Comparison of ENCODE assay signal across 17 cellular contexts in genomic region chr19:44258835-44259413, GRCh38. TPM values are rescaled to one million over a fixed set of nuclear protein-coding genes. Genes with fewer than 3 reads are reported as not detected.
DNase-seq lines count a peak whose midpoint lies in the region; FAIRE-seq and TF ChIP-seq lines count a peak whose summit lies in the region.
"Had no signal": no experiment of that assay in that cellular context is flagged by ENCODE, and none has a peak within 500 bp of the region (broad histone marks: within the 10 kb centered on the region; RNA-seq: fewer than 3 reads in every experiment).

No MANE protein-coding gene starts in this region.

- H3K4me2 ChIP-seq in DOHH2 (ENCODE audit: low read length) (peak overlapping the region; percentile 61; the same call in 1 of the 2 replicates), keratinocyte (ENCODE audit: control insufficient read depth, extremely low read depth, insufficient read depth, low read depth, low read length) (peak overlapping the region; percentile 96)

- H3K36me3 ChIP-seq in DOHH2 (ENCODE audit: control insufficient read depth, low read length) (no peaks in the 10 kb centered on the region), keratinocyte (ENCODE audit: control insufficient read depth in 2 of 2, extremely low read depth in 1 of 2, insufficient read depth in 2 of 2, low read length in 2 of 2) (no peaks in the 10 kb centered on the region), BE2C (no peaks in the 10 kb centered on the region)
- H3K36me3 ChIP-seq: sigmoid colon, vagina had no signal

- H3K9ac ChIP-seq in keratinocyte (ENCODE audit: control insufficient read depth, extremely low read depth, insufficient read depth, low read length): no peak overlapping the region

- H4K20me1 ChIP-seq in DOHH2 (ENCODE audit: control insufficient read depth, insufficient read depth, low read depth, low read length): no peaks in the 10 kb centered on the region
- no peaks in the 10 kb centered on the region for H4K20me1 ChIP-seq in keratinocyte (ENCODE audit: control insufficient read depth, extremely low read depth, insufficient read depth, low read length)

- H3K27me3 ChIP-seq in DOHH2 (ENCODE audit: control insufficient read depth, low read length) (no peaks in the 10 kb centered on the region), keratinocyte (ENCODE audit: control insufficient read depth, extremely low read depth, insufficient read depth, low read length) (no peaks in the 10 kb centered on the region), BE2C (no peaks in the 10 kb centered on the region)
- H3K27me3 ChIP-seq: sigmoid colon, vagina had no signal

- no peaks in the 10 kb centered on the region for H3K9me1 ChIP-seq in keratinocyte (ENCODE audit: control insufficient read depth, extremely low read depth, insufficient read depth, low read length)

- H3K9me2 ChIP-seq in DOHH2 (replicated peaks; ENCODE audit: control insufficient read depth, low read length): no peaks in the 10 kb centered on the region

- H2AFZ ChIP-seq in keratinocyte (ENCODE audit: control insufficient read depth, low read length): no peak overlapping the region

- FAIRE-seq in keratinocyte (lab: Jason Lieb, UNC): no peak
- FAIRE-seq: D721Med, kidney had no signal

- H3K27ac ChIP-seq in 22Rv1: peak overlapping the region; percentile 84
- H3K27ac ChIP-seq in DOHH2 (ENCODE audit: low read depth, low read length): no peak overlapping the region
- H3K27ac ChIP-seq in keratinocyte (ENCODE audit: control insufficient read depth, insufficient read depth, low read length): no peak overlapping the region
- H3K27ac ChIP-seq: HL-60, vagina had no signal

- TF ChIP-seq CTCF in 22Rv1 (IDR thresholded peaks at IDR 0.05) (no peak), DOHH2 (IDR thresholded peaks at IDR 0.05; ENCODE audit: low read depth, low read length, poor library complexity, severe bottlenecking) (no peak), keratinocyte (optimal IDR thresholded peaks at IDR 0.05 in 1 of 3, IDR thresholded peaks at IDR 0.05 in 1 of 3, conservative IDR thresholded peaks at IDR 0.05 in 1 of 3; ENCODE audit: extremely low read depth in 1 of 3, insufficient read depth in 2 of 3, low read length in 3 of 3) (no peak), BE2C (IDR thresholded peaks at IDR 0.05; ENCODE audit: low read depth, low read length) (no peak)

- no peaks in the 10 kb centered on the region for H3F3A ChIP-seq in DOHH2 (ENCODE audit: control insufficient read depth, insufficient read depth)

- H3K4me3 ChIP-seq in DOHH2 (ENCODE audit: low read length) (no peak overlapping the region; the same call in 1 of the 2 replicates), keratinocyte (ENCODE audit: control insufficient read depth in 2 of 3, extremely low read depth in 1 of 3, insufficient read depth in 2 of 3, low read depth in 1 of 3, low read length in 3 of 3) (no peak overlapping the region), BE2C (ENCODE audit: low read depth, low read length) (no peak overlapping the region)
- H3K4me3 ChIP-seq: vagina had no signal

- H3K4me1 ChIP-seq in DOHH2 (ENCODE audit: control insufficient read depth, low read length) (no peaks in the 10 kb centered on the region), keratinocyte (ENCODE audit: control insufficient read depth, extremely low read depth, insufficient read depth, low read length) (peaks cover 6% of the 10 kb centered on the region), BE2C (no peaks in the 10 kb centered on the region)
- H3K4me1 ChIP-seq: vagina had no signal

- dilution Hi-C loops in keratinocyte (cut with MboI; ENCODE audit: extremely low pct_ligation_motif_present, low sequenced_read_pairs): no loop called here

- no peaks in the 10 kb centered on the region for H3K79me2 ChIP-seq in DOHH2 (ENCODE audit: control insufficient read depth, low read length)
- no peaks in the 10 kb centered on the region for H3K79me2 ChIP-seq in keratinocyte (ENCODE audit: control insufficient read depth, insufficient read depth, low read length)

- H3K9me3 ChIP-seq in DOHH2 (ENCODE audit: control insufficient read depth, insufficient read depth, low read length) (no peaks in the 10 kb centered on the region; the same call in 1 of the 2 replicates), keratinocyte (ENCODE audit: control insufficient read depth, low read depth, low read length) (no peaks in the 10 kb centered on the region), BE2C (no peaks in the 10 kb centered on the region)

- DNase-seq in RKO (ENCODE audit: low spot score): peak; percentile 66
- DNase-seq in keratinocyte (ENCODE audit: low read depth, low spot score): no peak
- no peak for DNase-seq in NCI-H1105 treated with DMSO at 0.1 percent for 48 hours (lab: John Stamatoyannopoulos, UW)
- no peak for DNase-seq in BE2C
- DNase-seq in activated gamma-delta T cell (lab: John Stamatoyannopoulos, UW): no peak
- DNase-seq in DMS79 treated with DMSO at 0.1 percent for 48 hours (lab: John Stamatoyannopoulos, UW): no peak
- DNase-seq: effector CD8-positive, alpha-beta T cell; GOT3; KG1; NCI-H774 had no signal

RNA-seq across cellular contexts. Expression of gene ZNF233, which starts 0.8 kb away (rescaled TPM):
- 0.09 to 0.19 TPM (median 0.11 TPM) in 3 replicates for polyA plus RNA-seq in keratinocyte
- not detected for polyA plus RNA-seq in keratinocyte (2011; ENCODE audit: low read depth)
- polyA plus RNA-seq in keratinocyte (2011; cell fraction: cytosol; rRNA removed): 0.06 TPM in 2 replicates
- polyA plus RNA-seq in keratinocyte (2011; cell fraction: nucleus; rRNA removed): 0.13 and 0.17 TPM in 2 replicates
- polyA plus RNA-seq in keratinocyte (2012; ENCODE audit: low replicate concordance): 0.23 and 0.92 TPM in 2 replicates
- polyA minus RNA-seq in keratinocyte: 0.16 TPM in 1 of 3 replicates, not detected in the others
- polyA minus RNA-seq in keratinocyte (2011; cell fraction: cytosol; rRNA and poly(A)+ RNA removed): not detected
- polyA minus RNA-seq in keratinocyte (2011; cell fraction: nucleus; rRNA and poly(A)+ RNA removed): not detected in 2 replicates
- 2.1 TPM for polyA plus RNA-seq in BE2C (2012; ENCODE audit: insufficient read depth, insufficient read length, low read depth)

RNA-seq across cellular contexts. Expression of gene ZNF235, which starts 45.9 kb away (rescaled TPM):
- 3.7 to 6.1 TPM (median 5.7 TPM) in 3 replicates for polyA plus RNA-seq in keratinocyte
- 4.2 TPM for polyA plus RNA-seq in keratinocyte (2011; ENCODE audit: low read depth)
- polyA plus RNA-seq in keratinocyte (2011; cell fraction: cytosol; rRNA removed): 2.3 and 5.3 TPM in 2 replicates
- polyA plus RNA-seq in keratinocyte (2011; cell fraction: nucleus; rRNA removed): 10.6 and 11.5 TPM in 2 replicates
- 3.0 TPM in 2 replicates for polyA plus RNA-seq in keratinocyte (2012; ENCODE audit: low replicate concordance)
- 2.0 to 10.0 TPM (median 8.4 TPM) in 3 replicates for polyA minus RNA-seq in keratinocyte
- polyA minus RNA-seq in keratinocyte (2011; cell fraction: cytosol; rRNA and poly(A)+ RNA removed): not detected
- 10.2 and 17.5 TPM in 2 replicates for polyA minus RNA-seq in keratinocyte (2011; cell fraction: nucleus; rRNA and poly(A)+ RNA removed)
- 4.3 TPM for polyA plus RNA-seq in BE2C (2012; ENCODE audit: insufficient read depth, insufficient read length, low read depth)

RNA-seq across cellular contexts. Expression of gene ZNF227, which starts 46.6 kb away (rescaled TPM):
- 6.1 to 7.7 TPM (median 6.5 TPM) in 3 replicates for polyA plus RNA-seq in keratinocyte
- 21.7 TPM for polyA plus RNA-seq in keratinocyte (2011; ENCODE audit: low read depth)
- polyA plus RNA-seq in keratinocyte (2011; cell fraction: cytosol; rRNA removed): 3.2 and 5.7 TPM in 2 replicates
- 5.9 and 8.8 TPM in 2 replicates for polyA plus RNA-seq in keratinocyte (2011; cell fraction: nucleus; rRNA removed)
- polyA plus RNA-seq in keratinocyte (2012; ENCODE audit: low replicate concordance): 6.5 and 9.2 TPM in 2 replicates
- polyA minus RNA-seq in keratinocyte: 4.6 to 13.4 TPM (median 8.4 TPM) in 3 replicates
- 2.9 TPM for polyA minus RNA-seq in keratinocyte (2011; cell fraction: cytosol; rRNA and poly(A)+ RNA removed)
- polyA minus RNA-seq in keratinocyte (2011; cell fraction: nucleus; rRNA and poly(A)+ RNA removed): 6.4 and 10.5 TPM in 2 replicates
- polyA plus RNA-seq in BE2C (2012; ENCODE audit: insufficient read depth, insufficient read length, low read depth): 19.9 TPM
